In the genomic region with DNA sequence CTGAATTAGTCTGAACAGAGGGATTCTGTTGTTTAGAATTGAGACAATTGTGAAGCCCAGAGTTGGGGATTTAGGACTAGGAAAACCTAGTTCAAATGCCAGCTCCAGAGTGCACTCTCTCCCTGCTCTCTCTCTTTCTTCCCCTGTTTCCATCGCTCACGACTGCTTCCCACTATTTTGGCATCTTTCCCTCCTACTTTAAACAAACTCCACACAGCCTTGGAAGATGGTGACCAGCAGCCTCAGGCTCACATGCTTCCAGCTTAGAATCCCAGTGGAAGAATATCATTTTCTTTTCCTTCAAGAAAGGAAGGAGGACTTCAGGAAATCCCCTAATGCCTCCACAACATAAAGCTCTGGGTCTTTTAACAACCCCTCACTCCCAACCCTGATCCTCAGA, we compare ENCODE assay signal across 14 cellular contexts. TPM values are rescaled to one million over a fixed set of nuclear protein-coding genes. Genes with fewer than 3 reads are reported as not detected.
DNase-seq lines count a peak whose midpoint lies in the region; ATAC-seq and TF ChIP-seq lines count a peak whose summit lies in the region.
"Had no signal": no experiment of that assay in that cellular context is flagged by ENCODE, and none has a peak within 500 bp of the region (broad histone marks: within the 10 kb centered on the region; RNA-seq: fewer than 3 reads in every experiment).

No MANE protein-coding gene starts in this region.

- no peak for TF ChIP-seq RAD21 in HCT116 (IDR thresholded peaks at IDR 0.05; ENCODE audit: low read depth)

- BruUV-seq in HCT116 (replicated peaks; lab: Mats Ljungman, UMichigan) = no TSS peak

- DNase-seq in AG08396 (ENCODE audit: low spot score) (peak; percentile 52), HCT116 (ENCODE audit: low read depth, low spot score) (no peak), hepatic stellate cell (ENCODE audit: low spot score) (no peak), GM19240 (ENCODE audit: insufficient read length, low spot score) (no peak), NCI-H1105 (lab: John Stamatoyannopoulos, UW) (no peak)
- DNase-seq: central memory CD4-positive, alpha-beta T cell; esophagus squamous epithelium; MV-4-11; NCI-H2081; NCI-H510A treated with DMSO at 0.1 percent for 48 hours; SIG-M5 had no signal

- H3K79me2 ChIP-seq in HCT116 (ENCODE audit: insufficient read depth, low read length) = no peaks in the 10 kb centered on the region

- no peak overlapping the region for H3K27ac ChIP-seq in HCT116 (ENCODE audit: low read depth, low read length)
- H3K27ac ChIP-seq in angular gyrus (ENCODE audit: low read depth, low read length) = peak overlapping the region; percentile 26
- peak overlapping the region; percentile 28 for H3K27ac ChIP-seq in muscle layer of colon (ENCODE audit: low read depth, low read length)
- H3K27ac ChIP-seq: neutrophil had no signal

- no peak for TF ChIP-seq CTCF in HCT116 (IDR thresholded peaks at IDR 0.05 in 2 of 3, conservative IDR thresholded peaks at IDR 0.05 in 1 of 3; ENCODE audit: borderline replicate concordance in 1 of 3, insufficient read depth in 1 of 3, low read depth in 2 of 3, low read length in 2 of 3)

- POLR2A ChIA-PET in HCT116 (lab: Charles Lee) = no interaction called here

- no peak overlapping the region; a peak in 1 of 4 replicates for H3K4me3 ChIP-seq in HCT116 (replicated peaks in 1 of 2; ENCODE audit: low read depth in 1 of 2, low read length in 2 of 2)
- no peak overlapping the region for H3K4me3 ChIP-seq in muscle layer of colon (ENCODE audit: low read depth in 1 of 2, low read length in 2 of 2)
- H3K4me3 ChIP-seq: esophagus squamous epithelium had no signal

- no peak overlapping the region for H3K9ac ChIP-seq in HCT116 (ENCODE audit: low read length)
- H3K9ac ChIP-seq in muscle layer of colon (ENCODE audit: low read length) = no peak overlapping the region

- peak overlapping the region; percentile 71 for H3K4me2 ChIP-seq in HCT116 (ENCODE audit: low read length)

- H3K9me3 ChIP-seq in HCT116 (ENCODE audit: control insufficient read depth in 1 of 2, insufficient read depth in 1 of 2, low read depth in 1 of 2, low read length in 2 of 2) (no peaks in the 10 kb centered on the region), muscle layer of colon (ENCODE audit: low read length) (no peaks in the 10 kb centered on the region)
- H3K9me3 ChIP-seq: esophagus squamous epithelium, neutrophil had no signal

- no peaks in the 10 kb centered on the region for H3K9me2 ChIP-seq in HCT116 (ENCODE audit: insufficient read depth)

- RAD21 ChIA-PET in HCT116 (lab: Charles Lee; ENCODE audit: low non-redundant PET in 1 of 2, low total read pairs in 2 of 2, uncharacterized antibody in 2 of 2, unreplicated experiment in 2 of 2) = no interaction called here

- no peaks in the 10 kb centered on the region for H3K36me3 ChIP-seq in HCT116 (ENCODE audit: control insufficient read depth in 1 of 2, insufficient read depth in 2 of 2, low read length in 2 of 2)
- no peaks in the 10 kb centered on the region for H3K36me3 ChIP-seq in muscle layer of colon (ENCODE audit: insufficient read depth, low read length)
- H3K36me3 ChIP-seq: esophagus squamous epithelium, neutrophil had no signal

- H2AFZ ChIP-seq in HCT116 (ENCODE audit: low read depth, low read length, poor library complexity, severe bottlenecking) = peak overlapping the region; percentile 93

- intact Hi-C loops in HCT116 (cut with micrococcal nuclease) = no loop called here

- TF ChIP-seq POLR2A in HCT116 (IDR thresholded peaks at IDR 0.05; ENCODE audit: borderline replicate concordance, extremely low read depth, insufficient read depth, insufficient read length) = no peak

- CTCF ChIA-PET in HCT116 (lab: Charles Lee) = interaction anchor here (5.0 kb wide), 1 partner anchor 14 kb away, joined by 48 read pairs; no protein-coding TSS in a partner anchor

- ATAC-seq in HCT116 = peak; percentile 38

- H3K27me3 ChIP-seq in HCT116 (ENCODE audit: insufficient read depth, low read length) (no peaks in the 10 kb centered on the region), muscle layer of colon (ENCODE audit: control insufficient read depth in 1 of 2, insufficient read depth in 2 of 2, low read length in 2 of 2) (no peaks in the 10 kb centered on the region)
- H3K27me3 ChIP-seq: esophagus squamous epithelium had no signal

- no peaks in the 10 kb centered on the region for H4K20me1 ChIP-seq in HCT116 (ENCODE audit: insufficient read depth)

- H3K4me1 ChIP-seq in HCT116 (ENCODE audit: control insufficient read depth in 1 of 2, insufficient read depth in 2 of 2, low read length in 2 of 2) (peaks cover 15 to 26% of the 10 kb centered on the region in 2 experiments), muscle layer of colon (ENCODE audit: insufficient read depth, low read length) (peaks cover 14% of the 10 kb centered on the region)

TF ChIP-seq in HCT116, 20 proteins besides CTCF, POLR2A, EP300 and RAD21:
- TF ChIP-seq POLR2AphosphoS5 (IDR thresholded peaks at IDR 0.05; ENCODE audit: low read depth, low read length) (no peak), ZFX (IDR thresholded peaks at IDR 0.05) (no peak), YY1 (IDR thresholded peaks at IDR 0.05; ENCODE audit: extremely low read depth, insufficient replicate concordance, low read depth, low read length) (no peak), FOSL1 (IDR thresholded peaks at IDR 0.05; ENCODE audit: low read depth) (no peak), MAX (IDR thresholded peaks at IDR 0.05) (no peak), EZH2phosphoT487 (IDR thresholded peaks at IDR 0.05; ENCODE audit: borderline replicate concordance) (no peak), EZH2 (IDR thresholded peaks at IDR 0.05) (no peak), CEBPB (IDR thresholded peaks at IDR 0.05; ENCODE audit: low read depth) (no peak), SP1 (IDR thresholded peaks at IDR 0.05; ENCODE audit: low read depth) (no peak), SIN3A (IDR thresholded peaks at IDR 0.05; ENCODE audit: low read depth) (no peak)
- TF ChIP-seq, protein P1, sequence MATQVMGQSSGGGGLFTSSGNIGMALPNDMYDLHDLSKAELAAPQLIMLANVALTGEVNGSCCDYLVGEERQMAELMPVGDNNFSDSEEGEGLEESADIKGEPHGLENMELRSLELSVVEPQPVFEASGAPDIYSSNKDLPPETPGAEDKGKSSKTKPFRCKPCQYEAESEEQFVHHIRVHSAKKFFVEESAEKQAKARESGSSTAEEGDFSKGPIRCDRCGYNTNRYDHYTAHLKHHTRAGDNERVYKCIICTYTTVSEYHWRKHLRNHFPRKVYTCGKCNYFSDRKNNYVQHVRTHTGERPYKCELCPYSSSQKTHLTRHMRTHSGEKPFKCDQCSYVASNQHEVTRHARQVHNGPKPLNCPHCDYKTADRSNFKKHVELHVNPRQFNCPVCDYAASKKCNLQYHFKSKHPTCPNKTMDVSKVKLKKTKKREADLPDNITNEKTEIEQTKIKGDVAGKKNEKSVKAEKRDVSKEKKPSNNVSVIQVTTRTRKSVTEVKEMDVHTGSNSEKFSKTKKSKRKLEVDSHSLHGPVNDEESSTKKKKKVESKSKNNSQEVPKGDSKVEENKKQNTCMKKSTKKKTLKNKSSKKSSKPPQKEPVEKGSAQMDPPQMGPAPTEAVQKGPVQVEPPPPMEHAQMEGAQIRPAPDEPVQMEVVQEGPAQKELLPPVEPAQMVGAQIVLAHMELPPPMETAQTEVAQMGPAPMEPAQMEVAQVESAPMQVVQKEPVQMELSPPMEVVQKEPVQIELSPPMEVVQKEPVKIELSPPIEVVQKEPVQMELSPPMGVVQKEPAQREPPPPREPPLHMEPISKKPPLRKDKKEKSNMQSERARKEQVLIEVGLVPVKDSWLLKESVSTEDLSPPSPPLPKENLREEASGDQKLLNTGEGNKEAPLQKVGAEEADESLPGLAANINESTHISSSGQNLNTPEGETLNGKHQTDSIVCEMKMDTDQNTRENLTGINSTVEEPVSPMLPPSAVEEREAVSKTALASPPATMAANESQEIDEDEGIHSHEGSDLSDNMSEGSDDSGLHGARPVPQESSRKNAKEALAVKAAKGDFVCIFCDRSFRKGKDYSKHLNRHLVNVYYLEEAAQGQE (IDR thresholded peaks at IDR 0.05; ENCODE audit: low read depth) = no peak
- TF ChIP-seq, protein P2, sequence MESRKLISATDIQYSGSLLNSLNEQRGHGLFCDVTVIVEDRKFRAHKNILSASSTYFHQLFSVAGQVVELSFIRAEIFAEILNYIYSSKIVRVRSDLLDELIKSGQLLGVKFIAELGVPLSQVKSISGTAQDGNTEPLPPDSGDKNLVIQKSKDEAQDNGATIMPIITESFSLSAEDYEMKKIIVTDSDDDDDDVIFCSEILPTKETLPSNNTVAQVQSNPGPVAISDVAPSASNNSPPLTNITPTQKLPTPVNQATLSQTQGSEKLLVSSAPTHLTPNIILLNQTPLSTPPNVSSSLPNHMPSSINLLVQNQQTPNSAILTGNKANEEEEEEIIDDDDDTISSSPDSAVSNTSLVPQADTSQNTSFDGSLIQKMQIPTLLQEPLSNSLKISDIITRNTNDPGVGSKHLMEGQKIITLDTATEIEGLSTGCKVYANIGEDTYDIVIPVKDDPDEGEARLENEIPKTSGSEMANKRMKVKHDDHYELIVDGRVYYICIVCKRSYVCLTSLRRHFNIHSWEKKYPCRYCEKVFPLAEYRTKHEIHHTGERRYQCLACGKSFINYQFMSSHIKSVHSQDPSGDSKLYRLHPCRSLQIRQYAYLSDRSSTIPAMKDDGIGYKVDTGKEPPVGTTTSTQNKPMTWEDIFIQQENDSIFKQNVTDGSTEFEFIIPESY (IDR thresholded peaks at IDR 0.05; ENCODE audit: extremely low read depth, insufficient replicate concordance, low read length) = no peak

RNA-seq across cellular contexts. Expression of gene DNMT3A, which starts 6.1 kb away (rescaled TPM):
- total RNA-seq in HCT116 (2021; ENCODE audit: unreplicated experiment) = 14.3 TPM
- 7.3 and 7.6 TPM in 2 replicates for polyA plus RNA-seq in HCT116 (2012)
